ENCODE assay signal across 8 cellular contexts in the genomic region with DNA sequence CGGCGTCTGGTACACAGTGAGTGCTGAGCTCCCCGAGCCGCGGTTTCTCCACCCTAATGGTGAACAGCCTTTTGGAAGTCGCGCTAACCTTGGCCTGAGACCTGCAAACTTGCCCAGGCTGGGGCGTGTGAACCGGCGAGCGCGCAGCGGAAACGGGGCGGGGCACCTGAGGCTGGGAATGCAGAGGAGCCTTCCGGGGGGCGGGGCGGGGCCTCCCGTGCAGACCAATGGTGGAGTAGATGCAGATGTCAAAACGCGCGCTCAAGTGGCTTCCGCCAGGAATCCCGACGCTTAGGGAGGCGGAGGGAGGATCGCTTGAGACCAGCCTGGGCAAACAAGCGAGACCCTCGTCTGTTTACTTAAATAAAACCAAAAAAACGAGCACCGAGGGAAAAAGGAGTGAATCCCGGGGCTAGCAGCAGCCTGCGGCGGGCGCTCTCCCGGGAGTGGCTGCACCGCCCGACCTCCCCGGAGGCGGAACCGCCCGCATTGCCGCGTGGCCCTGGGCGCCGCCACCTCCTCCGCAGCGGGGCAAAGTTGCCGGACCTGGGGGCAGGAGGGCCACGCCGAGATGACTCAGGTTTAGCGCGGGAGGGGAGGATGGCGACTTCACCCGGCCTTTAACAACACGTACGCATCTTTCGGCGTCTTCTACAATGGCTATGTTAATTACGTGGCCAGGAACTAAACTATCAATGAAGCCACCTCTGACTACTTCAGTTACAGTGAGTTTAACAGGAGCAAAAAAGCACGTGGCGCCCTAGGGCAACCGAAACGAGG. TPM values are rescaled to one million over a fixed set of nuclear protein-coding genes. Genes with fewer than 3 reads are reported as not detected.
DNase-seq lines count a peak whose midpoint lies in the region; ATAC-seq and TF ChIP-seq lines count a peak whose summit lies in the region.

No MANE protein-coding gene starts in this region.

- H3K27ac Mint-ChIP-seq in activated T-cell treated with anti-CD3 and anti-CD28 coated beads, Interleukin-2, amount 50 U/mL, for 24 hours = peak overlapping the region; percentile 97
- peak overlapping the region; percentile 76 to 99 (median 93) for H3K27ac Mint-ChIP-seq in naive thymus-derived CD4-positive, alpha-beta T cell
- peak overlapping the region; percentile 80 for H3K27ac Mint-ChIP-seq in stimulated activated memory B cell treated with anti-CD40 and anti-IgM and Interleukin-4, amounts not matched to agents 10 μg/mL and 1 μg/mL and 100 μg/mL, for 72 hours

- POLR2A ChIA-PET in naive thymus-derived CD4-positive, alpha-beta T cell (lab: Charles Lee) = interaction anchor here (0.7 kb wide), 1 partner anchor 329 kb away, joined by 3 read pairs; no protein-coding TSS in a partner anchor

- no peaks in the 10 kb centered on the region for H3K9me3 Mint-ChIP-seq in activated T-cell treated with anti-CD3 and anti-CD28 coated beads, Interleukin-2, amount 50 U/mL, for 24 hours
- H3K9me3 Mint-ChIP-seq in naive thymus-derived CD4-positive, alpha-beta T cell = no peaks in the 10 kb centered on the region
- no peaks in the 10 kb centered on the region for H3K9me3 Mint-ChIP-seq in stimulated activated memory B cell treated with anti-CD40 and anti-IgM and Interleukin-4, amounts not matched to agents 10 μg/mL and 1 μg/mL and 100 μg/mL, for 72 hours

- intact Hi-C loops in naive thymus-derived CD4-positive, alpha-beta T cell (cut with micrococcal nuclease) = loop anchor here (1.0 to 10.0 kb wide), 20 partner anchors 40 to 1347 kb away; a partner anchor contains a TSS

- H3K4me3 ChIP-seq in DOHH2 (ENCODE audit: low read length) = peak overlapping the region; percentile 92
- peak overlapping the region; percentile 76 for H3K4me3 ChIP-seq in GM23248
- peak overlapping the region; percentile 94 for H3K4me3 ChIP-seq in naive thymus-derived CD4-positive, alpha-beta T cell (ENCODE audit: low read length)

- peaks cover 16% of the 10 kb centered on the region for H4K20me1 ChIP-seq in DOHH2 (ENCODE audit: control insufficient read depth, insufficient read depth, low read depth, low read length)
- no peaks in the 10 kb centered on the region for H4K20me1 ChIP-seq in GM23248 (ENCODE audit: insufficient read depth)

- H3K4me2 ChIP-seq in DOHH2 (ENCODE audit: low read length) (peak overlapping the region; percentile 81), GM23248 (ENCODE audit: unreplicated experiment) (peak overlapping the region; percentile 81)

- H3K27ac ChIP-seq in DOHH2 (ENCODE audit: low read depth, low read length) (peak overlapping the region; percentile 92), GM23248 (peak overlapping the region; percentile 79), KOPT-K1 (ENCODE audit: low read depth, low read length, poor library complexity, severe bottlenecking) (peak overlapping the region; percentile 99)
- H3K27ac ChIP-seq in naive thymus-derived CD4-positive, alpha-beta T cell (ENCODE audit: low read depth, low read length) = peak overlapping the region; percentile 41

- peaks cover 40% of the 10 kb centered on the region for H3K4me1 ChIP-seq in DOHH2 (ENCODE audit: control insufficient read depth, low read length)
- peaks cover 27% of the 10 kb centered on the region for H3K4me1 ChIP-seq in GM23248 (ENCODE audit: insufficient read depth)
- peaks cover 24 to 29% of the 10 kb centered on the region in 2 donors for H3K4me1 ChIP-seq in naive thymus-derived CD4-positive, alpha-beta T cell (ENCODE audit: control insufficient read depth in 2 of 2, insufficient read depth in 2 of 2, low read length in 2 of 2)

- H3K9me3 ChIP-seq in DOHH2 (ENCODE audit: control insufficient read depth, insufficient read depth, low read length) (no peaks in the 10 kb centered on the region), GM23248 (ENCODE audit: low read depth) (no peaks in the 10 kb centered on the region), KOPT-K1 (ENCODE audit: insufficient read depth, low read length, poor library complexity, severe bottlenecking) (no peaks in the 10 kb centered on the region)
- H3K9me3 ChIP-seq in naive thymus-derived CD4-positive, alpha-beta T cell (ENCODE audit: control insufficient read depth in 2 of 3, low read length in 3 of 3) = no peaks in the 10 kb centered on the region

- DNase-seq in GM23248 (peak; percentile 95), fibroblast of gingiva (ENCODE audit: low read depth) (peak; percentile 77)
- DNase-seq in activated T-cell treated with anti-CD3 and anti-CD28 coated beads, Interleukin-2, amount 50 U/mL, for 24 hours = peak; percentile 94
- peak; percentile 75 to 95 (median 88) for DNase-seq in naive thymus-derived CD4-positive, alpha-beta T cell

- 0 to 1% methylated on average over 61 to 64 of the region's 64 CpGs for WGBS in GM23248 (ENCODE audit: low coverage in 1 of 2, low lambda C conversion rate in 2 of 2, missing lambda C conversion rate in 2 of 2), 2 experiments

- peak overlapping the region; percentile 82 for H2AFZ ChIP-seq in GM23248

- peaks cover 44% of the 10 kb centered on the region for H3K36me3 Mint-ChIP-seq in activated T-cell treated with anti-CD3 and anti-CD28 coated beads, Interleukin-2, amount 50 U/mL, for 24 hours (ENCODE audit: low read depth)
- peaks cover 0 to 26% (median 0%) of the 10 kb centered on the region in 5 donors for H3K36me3 Mint-ChIP-seq in naive thymus-derived CD4-positive, alpha-beta T cell
- H3K36me3 Mint-ChIP-seq in stimulated activated memory B cell treated with anti-CD40 and anti-IgM and Interleukin-4, amounts not matched to agents 10 μg/mL and 1 μg/mL and 100 μg/mL, for 72 hours = no peaks in the 10 kb centered on the region

- in situ Hi-C loops in GM23248 (cut with MboI) = loop anchor here (25.0 kb wide), 1 partner anchor 542 kb away; no protein-coding TSS in a partner anchor

- H3K27me3 ChIP-seq in DOHH2 (ENCODE audit: control insufficient read depth, low read length) (no peaks in the 10 kb centered on the region), GM23248 (replicated peaks; ENCODE audit: insufficient read depth) (no peaks in the 10 kb centered on the region)
- H3K27me3 ChIP-seq in naive thymus-derived CD4-positive, alpha-beta T cell (ENCODE audit: control insufficient read depth in 2 of 2, insufficient read depth in 2 of 2, low read length in 2 of 2) = peaks cover 0 to 7% of the 10 kb centered on the region in 2 donors

- H3K79me2 ChIP-seq in DOHH2 (ENCODE audit: control insufficient read depth, low read length) (peaks cover 87% of the 10 kb centered on the region), GM23248 (ENCODE audit: insufficient read depth) (peaks cover 6% of the 10 kb centered on the region; the same call in 1 of the 2 replicates)

- H3K4me3 Mint-ChIP-seq in activated T-cell treated with anti-CD3 and anti-CD28 coated beads, Interleukin-2, amount 50 U/mL, for 24 hours = peak overlapping the region; percentile 90
- H3K4me3 Mint-ChIP-seq in naive thymus-derived CD4-positive, alpha-beta T cell = peak overlapping the region; percentile 81 to 99 (median 98)
- peak overlapping the region; percentile 96 for H3K4me3 Mint-ChIP-seq in stimulated activated memory B cell treated with anti-CD40 and anti-IgM and Interleukin-4, amounts not matched to agents 10 μg/mL and 1 μg/mL and 100 μg/mL, for 72 hours

- CTCF ChIA-PET in naive thymus-derived CD4-positive, alpha-beta T cell (lab: Charles Lee) = interaction anchor here (1.5 to 2.0 kb wide), 2 partner anchors 289 to 315 kb away, joined by 5 to 6 read pairs; no protein-coding TSS in a partner anchor

- no peaks in the 10 kb centered on the region for H3K9me2 ChIP-seq in DOHH2 (replicated peaks; ENCODE audit: control insufficient read depth, low read length)
- no peaks in the 10 kb centered on the region for H3K9me2 ChIP-seq in GM23248 (ENCODE audit: insufficient read depth)

- H3K9ac ChIP-seq in GM23248 = peak overlapping the region; percentile 84

- H3K36me3 ChIP-seq in DOHH2 (ENCODE audit: control insufficient read depth, low read length) (peaks cover 45% of the 10 kb centered on the region), GM23248 (ENCODE audit: low read depth) (no peaks in the 10 kb centered on the region), KOPT-K1 (ENCODE audit: insufficient read depth, low read length) (peaks cover 24% of the 10 kb centered on the region)
- no peaks in the 10 kb centered on the region for H3K36me3 ChIP-seq in naive thymus-derived CD4-positive, alpha-beta T cell (ENCODE audit: control insufficient read depth in 2 of 3, insufficient read depth in 3 of 3, low read length in 3 of 3)

- peaks cover 30% of the 10 kb centered on the region for H3K4me1 Mint-ChIP-seq in activated T-cell treated with anti-CD3 and anti-CD28 coated beads, Interleukin-2, amount 50 U/mL, for 24 hours (ENCODE audit: low read depth)
- H3K4me1 Mint-ChIP-seq in naive thymus-derived CD4-positive, alpha-beta T cell = peaks cover 21 to 57% (median 38%) of the 10 kb centered on the region in 7 donors
- H3K4me1 Mint-ChIP-seq in stimulated activated memory B cell treated with anti-CD40 and anti-IgM and Interleukin-4, amounts not matched to agents 10 μg/mL and 1 μg/mL and 100 μg/mL, for 72 hours = peaks cover 27% of the 10 kb centered on the region

- peak; percentile 87 for ATAC-seq in naive thymus-derived CD4-positive, alpha-beta T cell
- peak; percentile 92 for ATAC-seq in stimulated activated memory B cell treated with anti-CD40 and anti-IgM and Interleukin-4, amounts not matched to agents 10 μg/mL and 1 μg/mL and 100 μg/mL, for 72 hours

- no peaks in the 10 kb centered on the region for H3K27me3 Mint-ChIP-seq in activated T-cell treated with anti-CD3 and anti-CD28 coated beads, Interleukin-2, amount 50 U/mL, for 24 hours
- H3K27me3 Mint-ChIP-seq in naive thymus-derived CD4-positive, alpha-beta T cell = peaks cover 0 to 21% (median 10%) of the 10 kb centered on the region in 5 donors
- peaks cover 29% of the 10 kb centered on the region for H3K27me3 Mint-ChIP-seq in stimulated activated memory B cell treated with anti-CD40 and anti-IgM and Interleukin-4, amounts not matched to agents 10 μg/mL and 1 μg/mL and 100 μg/mL, for 72 hours

- TF ChIP-seq CTCF in DOHH2 (IDR thresholded peaks at IDR 0.05; ENCODE audit: low read depth, low read length, poor library complexity, severe bottlenecking) = no peak

- H3F3A ChIP-seq in DOHH2 (ENCODE audit: control insufficient read depth, insufficient read depth) = peaks cover 21% of the 10 kb centered on the region
- H3F3A ChIP-seq in GM23248 (ENCODE audit: insufficient read depth) = peaks cover 35% of the 10 kb centered on the region

RNA-seq across cellular contexts. Expression of a gene that starts 2.2 kb away (rescaled TPM):
- 17.6 and 23.5 TPM in 2 replicates for total RNA-seq in GM23248 (2014; rRNA removed; shearing (Covaris generic))
- polyA plus RNA-seq in GM23248 (2016; fragmentation: Nextera tagmentation; extraction: Ambion mirVana) = 79.2 and 79.3 TPM in 2 replicates
- 55.8 TPM for polyA plus RNA-seq in PFSK-1 (2012; ENCODE audit: insufficient read length, low read depth)
- total RNA-seq in naive thymus-derived CD4-positive, alpha-beta T cell = 100 to 1,000 TPM in 1 of 5 experiments, 1 to 10 TPM in 1, under 1 TPM in 3; 0.13 to 330 (median 0.51) TPM
- polyA plus RNA-seq in naive thymus-derived CD4-positive, alpha-beta T cell = not detected

RNA-seq across cellular contexts. Expression of a gene that starts 40.1 kb away (rescaled TPM):
- total RNA-seq in GM23248 (2014; rRNA removed; shearing (Covaris generic)) = 6.1 and 7.1 TPM in 2 replicates
- 2.8 and 3.1 TPM in 2 replicates for polyA plus RNA-seq in GM23248 (2016; fragmentation: Nextera tagmentation; extraction: Ambion mirVana)
- polyA plus RNA-seq in PFSK-1 (2012; ENCODE audit: insufficient read length, low read depth) = 3.9 TPM
- total RNA-seq in naive thymus-derived CD4-positive, alpha-beta T cell = 1 to 10 TPM in 1 of 5 experiments, not detected in 4; 1.3 TPM
- not detected for polyA plus RNA-seq in naive thymus-derived CD4-positive, alpha-beta T cell

Comparison
In these comparisons a context has a peak if more than half of its experiments do, and no peak if none do; other contexts are left out.
1. Peak in every context shown above with its lines: DNase-seq, ATAC-seq, H3K4me3 ChIP-seq and H3K27ac ChIP-seq.
2. H3K27ac ChIP-seq: peak in every context shown above with its lines; median percentile 99 in KOPT-K1; 92 in DOHH2; 79 in GM23248; 41 in naive thymus-derived CD4-positive, alpha-beta T cell.